ENCODE assay signal across 8 cellular contexts in genomic region chr17:57986841-57987581, GRCh38. TPM values are rescaled to one million over a fixed set of nuclear protein-coding genes. Genes with fewer than 3 reads are reported as not detected.
DNase-seq lines count a peak whose midpoint lies in the region; ATAC-seq and TF ChIP-seq lines count a peak whose summit lies in the region.

No MANE protein-coding gene starts in this region.

- no peak for TF ChIP-seq CTCF in coronary artery (IDR thresholded peaks at IDR 0.05)
- no peak for TF ChIP-seq CTCF in left lung (IDR thresholded peaks at IDR 0.05)

- H3K27ac ChIP-seq in coronary artery (peak overlapping the region; percentile 98), left lung (peak overlapping the region; percentile 95)

- H3K27ac Mint-ChIP-seq in IgD-negative memory B cell = peak overlapping the region; percentile 84 to 91 (median 86)

- H3K4me3 ChIP-seq in coronary artery (peak overlapping the region; percentile 89), left lung (peak overlapping the region; percentile 76 to 96)

- DNase-seq in SIG-M5 treated with dmso at 0.1 percent for 504 hours (lab: John Stamatoyannopoulos, UW; ENCODE audit: unreplicated experiment) (peak; percentile 45), SIG-M5 (lab: John Stamatoyannopoulos, UW) (no peak), coronary artery (ENCODE audit: low spot score) (peak; percentile 79), left lung (peak; percentile 59 to 86), GM19238 (ENCODE audit: insufficient read length, low spot score) (no peak)
- DNase-seq in activated CD4-positive, CD25-positive, alpha-beta regulatory T cell treated with anti-CD3 and anti-CD28 coated beads, Interleukin-2, amount 50 U/mL, for 72 hours = peak; percentile 42
- peak; percentile 21 for DNase-seq in stimulated activated CD8-positive, alpha-beta memory T cell treated with anti-CD3 and anti-CD28 coated beads, Interleukin-12 subunit alpha, Interleukin-12 subunit beta, amount 100 ng/mL, for 24 hours (ENCODE audit: extremely low read depth)

- no peaks in the 10 kb centered on the region for H3K27me3 Mint-ChIP-seq in IgD-negative memory B cell

- no peaks in the 10 kb centered on the region for H3K9me3 ChIP-seq in left lung

- no peaks in the 10 kb centered on the region for H3K9me3 Mint-ChIP-seq in IgD-negative memory B cell

- peaks cover 16 to 62% of the 10 kb centered on the region in 2 donors for H3K4me1 ChIP-seq in left lung

- peak overlapping the region; percentile 89 to 95 (median 92) for H3K4me3 Mint-ChIP-seq in IgD-negative memory B cell

- H3K36me3 Mint-ChIP-seq in IgD-negative memory B cell = peaks cover 2% of the 10 kb centered on the region

- H3K36me3 ChIP-seq in left lung = peaks cover 0 to 8% of the 10 kb centered on the region in 2 donors

- ATAC-seq in left lung = peak; percentile 66

- no peaks in the 10 kb centered on the region for H3K27me3 ChIP-seq in left lung

- intact Hi-C loops in left lung (cut with DNase I) = no loop called here

- H3K4me1 Mint-ChIP-seq in IgD-negative memory B cell = peaks cover 27 to 48% (median 36%) of the 10 kb centered on the region in 3 donors

RNA-seq across cellular contexts. Expression of gene VEZF1, which starts 1.0 kb away (rescaled TPM):
- polyA plus RNA-seq in IgD-negative memory B cell = 38.3 TPM
- total RNA-seq in left lung = 10 to 100 TPM; 62.7 to 62.9 TPM

RNA-seq across cellular contexts. Expression of gene SRSF1, which starts 20.0 kb away (rescaled TPM):
- polyA plus RNA-seq in IgD-negative memory B cell = 57.3 TPM
- 100 to 1,000 TPM; 137 to 200 TPM for total RNA-seq in left lung

RNA-seq across cellular contexts. Expression of gene CUEDC1, which starts 31.8 kb away (rescaled TPM):
- polyA plus RNA-seq in IgD-negative memory B cell = not detected
- total RNA-seq in left lung = 10 to 100 TPM; 44.1 to 47.3 TPM

Comparison
In these comparisons a context has a peak if more than half of its experiments do, and no peak if none do; other contexts are left out.
1. DNase-seq: peak in SIG-M5 treated with dmso at 0.1 percent for 504 hours (single experiment), activated CD4-positive, CD25-positive, alpha-beta regulatory T cell treated with anti-CD3 and anti-CD28 coated beads, Interleukin-2, amount 50 U/mL, for 72 hours (single experiment), coronary artery (single experiment), left lung (2 of 2) and stimulated activated CD8-positive, alpha-beta memory T cell treated with anti-CD3 and anti-CD28 coated beads, Interleukin-12 subunit alpha, Interleukin-12 subunit beta, amount 100 ng/mL, for 24 hours (single experiment); none in SIG-M5 (single experiment) and GM19238 (single experiment).